In the genomic region with DNA sequence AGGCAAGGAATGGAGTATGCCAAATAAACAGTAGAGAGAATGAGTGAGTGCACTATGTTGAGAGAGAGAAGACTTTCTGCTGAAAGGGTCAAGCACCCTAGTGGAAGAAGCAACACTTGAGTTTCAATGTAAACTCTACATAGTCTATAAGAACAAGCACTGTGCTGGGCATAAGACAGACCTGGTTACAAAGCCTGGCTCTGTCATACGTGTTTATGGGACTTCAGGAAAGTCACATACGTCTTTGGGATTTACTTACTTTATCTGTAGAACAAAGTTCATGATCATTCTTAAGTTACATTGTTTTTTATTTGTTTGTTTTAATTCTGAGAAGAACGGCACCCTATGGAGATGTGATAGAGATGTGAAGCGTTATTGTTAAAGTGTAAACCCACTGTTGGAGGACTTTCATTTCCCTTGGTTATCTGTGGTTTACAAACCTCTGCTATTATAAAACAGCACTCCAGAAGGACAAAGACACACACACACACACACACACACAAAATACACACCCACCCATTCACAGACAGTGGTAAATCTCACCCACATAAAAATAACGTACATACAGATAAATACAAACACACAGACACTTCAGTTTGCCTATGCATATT, we compare ENCODE assay signal across 10 cellular contexts.
"Had no signal": no experiment of that assay in that cellular context is flagged by ENCODE, and none has a peak within 500 bp of the region (broad histone marks: within the 10 kb centered on the region; RNA-seq: fewer than 3 reads in every experiment).

No MANE protein-coding gene starts in this region.

- H3K4me1 ChIP-seq: HAP-1 had no signal

- H3K36me3 ChIP-seq: HAP-1 had no signal

- ATAC-seq: GM23338, HCT116 had no signal

- H3K27ac ChIP-seq: GM23248 had no signal

- DNase-seq: GM23248, GOT3, H7, H9, HCEC 1CT, HFFc6 had no signal

- H3K4me3 ChIP-seq: GM23248, GM23338, HAP-1 had no signal

- H2AFZ ChIP-seq: GM23248, GM23338 had no signal

- H3K9me3 ChIP-seq: HAP-1 had no signal

- FAIRE-seq: H1 had no signal

- H3K4me2 ChIP-seq: GM23338 had no signal
